In the genomic region with DNA sequence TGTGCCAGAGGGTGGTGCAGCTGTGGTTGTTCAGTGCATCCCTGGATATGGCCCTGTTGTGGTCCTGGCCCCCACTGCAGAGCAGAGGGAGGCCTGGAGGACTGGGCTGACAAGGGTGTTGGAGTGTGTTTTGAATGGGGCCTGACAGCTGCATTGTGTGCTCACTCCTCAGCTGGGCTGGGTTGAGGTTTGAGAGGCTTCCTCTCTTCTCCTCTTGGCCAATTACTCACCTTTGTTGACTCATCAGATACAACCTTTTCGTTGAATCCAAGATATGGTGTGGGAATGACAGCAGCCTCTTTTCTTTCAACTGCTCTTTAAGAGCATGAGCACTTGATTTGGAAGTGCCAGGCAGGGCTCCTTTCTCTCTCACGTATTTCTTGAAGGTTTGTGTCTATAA, we compare ENCODE assay signal across 18 cellular contexts.
"Had no signal": no experiment of that assay in that cellular context is flagged by ENCODE, and none has a peak within 500 bp of the region (broad histone marks: within the 10 kb centered on the region; RNA-seq: fewer than 3 reads in every experiment).

No MANE protein-coding gene starts in this region.

- H3K4me3 ChIP-seq: dorsolateral prefrontal cortex, thoracic aorta, upper lobe of left lung had no signal

- H3K27ac ChIP-seq: dorsolateral prefrontal cortex, foreskin keratinocyte, thoracic aorta, upper lobe of left lung had no signal

- H3K36me3 ChIP-seq: thoracic aorta, upper lobe of left lung had no signal

- ATAC-seq: activated CD8-positive, alpha-beta memory T cell treated with anti-CD3 and anti-CD28 coated beads, Interleukin-2, amount 10 ng/mL, durations not matched to agents 7 days and 5 days; activated T-helper 17 cell treated with anti-CD3 and anti-CD28 coated beads, Interleukin-2, amount 50 U/mL, for 72 hours; foreskin keratinocyte; left lobe of liver; stimulated activated naive B cell treated with anti-CD40 and anti-IgM and Interleukin-4, amounts not matched to agents 10 μg/mL and 1 μg/mL and 100 μg/mL, for 72 hours had no signal

- H3K27me3 ChIP-seq: dorsolateral prefrontal cortex, foreskin keratinocyte, upper lobe of left lung had no signal

- H3K9me3 ChIP-seq: thoracic aorta had no signal

- DNase-seq: activated CD4-positive, alpha-beta memory T cell treated with anti-CD3 and anti-CD28 coated beads, Interleukin-2, amount 10 ng/mL, durations not matched to agents 7 days and 5 days; activated CD4-positive, alpha-beta T cell treated with anti-CD3 and anti-CD28 coated beads for 48 hours; activated CD4-positive, CD25-positive, alpha-beta regulatory T cell; activated CD8-positive, alpha-beta memory T cell treated with anti-CD3 and anti-CD28 coated beads, Interleukin-2, amount 10 ng/mL, durations not matched to agents 7 days and 5 days; activated naive CD4-positive, alpha-beta T cell treated with Interleukin-2 at 50 U/mL for 16 hours; anterior cingulate cortex; central memory CD4-positive, alpha-beta T cell; dorsolateral prefrontal cortex; hypothalamus; kidney; occipital lobe; stimulated activated naive B cell treated with anti-CD40 and anti-IgM and Interleukin-4, amounts not matched to agents 10 μg/mL and 1 μg/mL and 100 μg/mL, for 72 hours; upper lobe of left lung had no signal

- FAIRE-seq: colon, kidney had no signal

- H3K4me1 ChIP-seq: foreskin keratinocyte, upper lobe of left lung had no signal
